9 cellular contexts compared by ENCODE assay signal in the genomic region with DNA sequence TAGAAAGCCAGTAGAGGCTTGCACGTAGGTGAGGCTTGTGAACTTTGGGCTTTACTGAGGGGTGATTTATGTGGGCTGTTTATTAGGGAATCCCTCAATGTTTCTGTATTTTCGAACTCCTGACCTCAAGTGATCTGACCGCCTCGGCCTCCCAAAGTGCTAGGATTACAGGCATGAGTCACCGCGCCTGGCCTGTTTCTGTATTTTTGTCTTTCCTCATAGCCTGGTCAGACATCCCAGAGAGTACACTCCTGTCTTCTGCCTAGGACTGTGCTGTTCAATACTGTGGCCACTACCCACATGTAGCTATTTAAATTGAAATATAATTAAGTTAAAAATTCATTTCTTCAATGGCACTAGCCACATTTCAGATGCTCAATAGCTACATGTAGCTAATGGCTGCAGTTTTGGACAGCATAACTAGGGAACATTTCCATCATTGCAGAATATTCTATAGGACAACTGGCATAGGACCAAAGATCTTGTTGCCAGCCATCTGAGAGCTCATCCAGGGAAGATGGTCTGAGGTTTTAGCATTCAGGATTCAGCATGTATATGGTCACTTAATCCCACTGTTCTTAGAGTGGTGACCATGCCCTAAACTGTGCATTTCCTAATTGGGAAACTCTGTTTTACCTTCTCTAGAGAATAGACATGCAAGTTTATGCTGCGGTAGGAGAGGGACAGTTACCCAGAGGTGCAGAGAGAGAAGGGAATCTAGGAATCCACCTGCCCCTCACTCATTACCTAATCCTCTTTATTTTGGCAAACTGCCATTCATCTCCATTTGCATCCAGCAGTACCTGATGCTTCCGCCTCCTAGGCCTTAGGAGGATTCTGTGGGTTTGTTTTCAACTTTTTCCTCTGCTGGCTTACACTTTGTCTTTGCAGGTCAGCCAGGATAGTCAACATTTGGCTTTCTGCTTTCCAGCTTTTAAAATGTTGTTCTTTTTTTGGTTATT.
DNase-seq lines count a peak whose midpoint lies in the region; ATAC-seq and TF ChIP-seq lines count a peak whose summit lies in the region.
"Had no signal": no experiment of that assay in that cellular context is flagged by ENCODE, and none has a peak within 500 bp of the region (broad histone marks: within the 10 kb centered on the region; RNA-seq: fewer than 3 reads in every experiment).

No MANE protein-coding gene starts in this region.

- H3K36me3 ChIP-seq in HEK293 (ENCODE audit: control insufficient read depth in 2 of 2, insufficient read depth in 1 of 2, low read length in 2 of 2) = no peaks in the 10 kb centered on the region
- H3K36me3 ChIP-seq in gastrocnemius medialis = no peaks in the 10 kb centered on the region

- in situ Hi-C loops in gastrocnemius medialis (cut with MboI; ENCODE audit: low sequenced_read_pairs in 4 of 4) = no loop called here

- peak overlapping the region; percentile 21; the same call in 1 of the 2 replicates for H3K27ac ChIP-seq in HEK293 (ENCODE audit: extremely low read depth, low read depth, low read length)
- H3K27ac ChIP-seq in gastrocnemius medialis = peak overlapping the region; percentile 57 to 79 (median 73)

- peak; percentile 94 to 96 for ATAC-seq in gastrocnemius medialis
- no peak for ATAC-seq in HG03097 (IDR thresholded peaks at IDR 0.05; ENCODE audit: low FRiP score, unreplicated experiment)

- no peaks in the 10 kb centered on the region for H3K27me3 Mint-ChIP-seq in osteocyte (ENCODE audit: unreplicated experiment)
- H3K27me3 Mint-ChIP-seq: central memory CD8-positive, alpha-beta T cell had no signal

- H3K4me1 Mint-ChIP-seq in osteocyte (ENCODE audit: unreplicated experiment) = peaks cover 37% of the 10 kb centered on the region

- H3K9me3 ChIP-seq in HEK293 (ENCODE audit: control insufficient read depth, insufficient read depth, low read depth, low read length) (no peaks in the 10 kb centered on the region), gastrocnemius medialis (no peaks in the 10 kb centered on the region)

- peak; percentile 36 to 82 for DNase-seq in NCI-H524 (lab: John Stamatoyannopoulos, UW)
- peak; percentile 53 for DNase-seq in fibroblast of gingiva (ENCODE audit: low read depth)
- DNase-seq in gastrocnemius medialis = peak; percentile 59 to 81
- no peak for DNase-seq in RPMI8226
- no peak for DNase-seq in osteocyte (ENCODE audit: extremely low spot score, unreplicated experiment)
- no peak for DNase-seq in NCI-H1694 (lab: John Stamatoyannopoulos, UW)

- CTCF ChIA-PET in HEK293 (lab: Yijun Ruan, JAX) = interaction anchor here (0.7 to 1.6 kb wide), 3 partner anchors 123 to 304 kb away, joined by 3 to 5 read pairs (median 4); no protein-coding TSS in a partner anchor

- H3K4me3 ChIP-seq in HEK293 (ENCODE audit: low read depth, low read length) = no peak overlapping the region
- H3K4me3 ChIP-seq in gastrocnemius medialis = no peak overlapping the region

- intact Hi-C loops in gastrocnemius medialis (cut with DNase I; ENCODE audit: low total_unique reads) = loop anchor here (5.0 to 10.0 kb wide), 2 partner anchors 64 to 143 kb away; a partner anchor contains a TSS

- no peak for TF ChIP-seq POLR2A in gastrocnemius medialis (IDR thresholded peaks at IDR 0.05)

- POLR2A ChIA-PET in HEK293 (lab: Yijun Ruan, JAX) = no interaction called here

- TF ChIP-seq CTCF in HEK293 (tag by site-specific recombination; IDR thresholded peaks at IDR 0.05) = no peak
- TF ChIP-seq CTCF in gastrocnemius medialis (IDR thresholded peaks at IDR 0.05 in 4 of 5, conservative IDR thresholded peaks at IDR 0.05 in 1 of 5) = no peak
- no peak for TF ChIP-seq CTCF in osteocyte (IDR thresholded peaks at IDR 0.05)

- H3K9me3 Mint-ChIP-seq in osteocyte (ENCODE audit: unreplicated experiment) = peaks cover 12% of the 10 kb centered on the region

- H3K4me3 Mint-ChIP-seq in osteocyte (ENCODE audit: unreplicated experiment) = no peak overlapping the region
- H3K4me3 Mint-ChIP-seq: central memory CD8-positive, alpha-beta T cell had no signal

- H3K4me1 ChIP-seq in HEK293 (ENCODE audit: control insufficient read depth, insufficient read depth, low read length) (peaks cover 43% of the 10 kb centered on the region), gastrocnemius medialis (peaks cover 52 to 53% of the 10 kb centered on the region in 2 donors)

- no peaks in the 10 kb centered on the region for H3K27me3 ChIP-seq in gastrocnemius medialis

- H3K36me3 Mint-ChIP-seq in osteocyte (ENCODE audit: unreplicated experiment) = peaks cover 5% of the 10 kb centered on the region

- no peak overlapping the region for H3K27ac Mint-ChIP-seq in osteocyte (ENCODE audit: unreplicated experiment)

TF ChIP-seq in HEK293, 187 proteins besides CTCF, POLR2A, EP300 and RAD21 (continues in another document):
- 0 out of 2 replicates have a peak, but pooled peaks have one; percentile 37 for TF ChIP-seq ZNF324 (tag by site-specific recombination; IDR thresholded peaks at IDR 0.05)
- peak; percentile 60; the same call in 1 of the 2 replicates for TF ChIP-seq TRIM28 (IDR thresholded peaks at IDR 0.05; ENCODE audit: borderline replicate concordance, low read length)
- TF ChIP-seq BCL11A (tag by site-specific recombination; IDR thresholded peaks at IDR 0.05; ENCODE audit: low read depth) = peak; percentile 68; the same call in 1 of the 2 replicates
- TF ChIP-seq, protein P1, sequence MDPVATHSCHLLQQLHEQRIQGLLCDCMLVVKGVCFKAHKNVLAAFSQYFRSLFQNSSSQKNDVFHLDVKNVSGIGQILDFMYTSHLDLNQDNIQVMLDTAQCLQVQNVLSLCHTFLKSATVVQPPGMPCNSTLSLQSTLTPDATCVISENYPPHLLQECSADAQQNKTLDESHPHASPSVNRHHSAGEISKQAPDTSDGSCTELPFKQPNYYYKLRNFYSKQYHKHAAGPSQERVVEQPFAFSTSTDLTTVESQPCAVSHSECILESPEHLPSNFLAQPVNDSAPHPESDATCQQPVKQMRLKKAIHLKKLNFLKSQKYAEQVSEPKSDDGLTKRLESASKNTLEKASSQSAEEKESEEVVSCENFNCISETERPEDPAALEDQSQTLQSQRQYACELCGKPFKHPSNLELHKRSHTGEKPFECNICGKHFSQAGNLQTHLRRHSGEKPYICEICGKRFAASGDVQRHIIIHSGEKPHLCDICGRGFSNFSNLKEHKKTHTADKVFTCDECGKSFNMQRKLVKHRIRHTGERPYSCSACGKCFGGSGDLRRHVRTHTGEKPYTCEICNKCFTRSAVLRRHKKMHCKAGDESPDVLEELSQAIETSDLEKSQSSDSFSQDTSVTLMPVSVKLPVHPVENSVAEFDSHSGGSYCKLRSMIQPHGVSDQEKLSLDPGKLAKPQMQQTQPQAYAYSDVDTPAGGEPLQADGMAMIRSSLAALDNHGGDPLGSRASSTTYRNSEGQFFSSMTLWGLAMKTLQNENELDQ (tag by site-specific recombination; IDR thresholded peaks at IDR 0.05; ENCODE audit: low read depth) = no peak
- no peak for TF ChIP-seq ZNF514 (tag by site-specific recombination; IDR thresholded peaks at IDR 0.05)
- no peak for TF ChIP-seq ZBTB21 (tag by site-specific recombination; IDR thresholded peaks at IDR 0.05)
- TF ChIP-seq, protein P2, sequence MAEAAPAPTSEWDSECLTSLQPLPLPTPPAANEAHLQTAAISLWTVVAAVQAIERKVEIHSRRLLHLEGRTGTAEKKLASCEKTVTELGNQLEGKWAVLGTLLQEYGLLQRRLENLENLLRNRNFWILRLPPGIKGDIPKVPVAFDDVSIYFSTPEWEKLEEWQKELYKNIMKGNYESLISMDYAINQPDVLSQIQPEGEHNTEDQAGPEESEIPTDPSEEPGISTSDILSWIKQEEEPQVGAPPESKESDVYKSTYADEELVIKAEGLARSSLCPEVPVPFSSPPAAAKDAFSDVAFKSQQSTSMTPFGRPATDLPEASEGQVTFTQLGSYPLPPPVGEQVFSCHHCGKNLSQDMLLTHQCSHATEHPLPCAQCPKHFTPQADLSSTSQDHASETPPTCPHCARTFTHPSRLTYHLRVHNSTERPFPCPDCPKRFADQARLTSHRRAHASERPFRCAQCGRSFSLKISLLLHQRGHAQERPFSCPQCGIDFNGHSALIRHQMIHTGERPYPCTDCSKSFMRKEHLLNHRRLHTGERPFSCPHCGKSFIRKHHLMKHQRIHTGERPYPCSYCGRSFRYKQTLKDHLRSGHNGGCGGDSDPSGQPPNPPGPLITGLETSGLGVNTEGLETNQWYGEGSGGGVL (tag by site-specific recombination; IDR thresholded peaks at IDR 0.05) = no peak
- TF ChIP-seq MEIS1 (CRISPR knock-in tag; IDR thresholded peaks at IDR 0.05; ENCODE audit: borderline replicate concordance) = no peak
- 0 out of 2 replicates have a peak, but pooled peaks have one; percentile 45 for TF ChIP-seq SCRT1 (tag by site-specific recombination; IDR thresholded peaks at IDR 0.05; ENCODE audit: borderline replicate concordance)
- TF ChIP-seq, protein P3, sequence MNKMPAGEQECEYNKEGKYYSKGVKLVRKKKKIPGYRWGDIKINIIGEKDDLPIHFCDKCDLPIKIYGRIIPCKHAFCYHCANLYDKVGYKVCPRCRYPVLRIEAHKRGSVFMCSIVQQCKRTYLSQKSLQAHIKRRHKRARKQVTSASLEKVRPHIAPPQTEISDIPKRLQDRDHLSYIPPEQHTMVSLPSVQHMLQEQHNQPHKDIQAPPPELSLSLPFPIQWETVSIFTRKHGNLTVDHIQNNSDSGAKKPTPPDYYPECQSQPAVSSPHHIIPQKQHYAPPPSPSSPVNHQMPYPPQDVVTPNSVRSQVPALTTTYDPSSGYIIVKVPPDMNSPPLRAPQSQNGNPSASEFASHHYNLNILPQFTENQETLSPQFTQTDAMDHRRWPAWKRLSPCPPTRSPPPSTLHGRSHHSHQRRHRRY (tag by site-specific recombination; IDR thresholded peaks at IDR 0.05) = no peak
- TF ChIP-seq ZNF629 (tag by site-specific recombination; IDR thresholded peaks at IDR 0.05) = peak; percentile 37
- TF ChIP-seq SP7 (tag by site-specific recombination; IDR thresholded peaks at IDR 0.05) = peak; percentile 70; the same call in 1 of the 2 replicates
- 0 out of 2 replicates have a peak, but pooled peaks have one; percentile 19 for TF ChIP-seq ZNF366 (tag by site-specific recombination; conservative IDR thresholded peaks at IDR 0.05)
- no peak for TF ChIP-seq ZNF48 (tag by site-specific recombination; IDR thresholded peaks at IDR 0.05)

Comparison
In these comparisons a context has a peak if more than half of its experiments do, and no peak if none do; other contexts are left out.
1. DNase-seq: peak in NCI-H524 (2 of 2), fibroblast of gingiva (single experiment) and gastrocnemius medialis (2 of 2); none in RPMI8226 (single experiment), osteocyte (single experiment) and NCI-H1694 (single experiment).